8 cellular contexts compared by ENCODE assay signal in genomic region chr18:26383454-26384270, GRCh38.
DNase-seq lines count a peak whose midpoint lies in the region; ATAC-seq and TF ChIP-seq lines count a peak whose summit lies in the region.

No MANE protein-coding gene starts in this region.

- POLR2A ChIA-PET in BJ (lab: Charles Lee) = no interaction called here

- DNase-seq in BJ (ENCODE audit: low read depth) (no peak), NCI-H748 (lab: John Stamatoyannopoulos, UW; ENCODE audit: unreplicated experiment) (peak; percentile 67), cardiac fibroblast (ENCODE audit: low read depth in 2 of 2) (peak; percentile 80 to 82), left kidney (ENCODE audit: low read depth, low spot score) (peak; percentile 74), upper lobe of left lung (no peak)
- DNase-seq in effector CD4-positive, alpha-beta T cell = no peak

- no peaks in the 10 kb centered on the region for H3K9me3 ChIP-seq in upper lobe of left lung

- H3K27me3 ChIP-seq in BJ (ENCODE audit: control insufficient read depth, insufficient read depth, low read length) = no peaks in the 10 kb centered on the region
- H3K27me3 ChIP-seq in upper lobe of left lung = no peaks in the 10 kb centered on the region

- H3K36me3 ChIP-seq in BJ (ENCODE audit: control insufficient read depth, insufficient read depth, low read length) = no peaks in the 10 kb centered on the region
- H3K36me3 ChIP-seq in upper lobe of left lung = no peaks in the 10 kb centered on the region

- H3K4me3 ChIP-seq in BJ (ENCODE audit: low read depth, low read length) (no peak overlapping the region), cardiac fibroblast (replicated peaks in 1 of 2; ENCODE audit: low read depth in 2 of 2, low read length in 2 of 2) (no peak overlapping the region), upper lobe of left lung (no peak overlapping the region)

- ATAC-seq in GM18858 (IDR thresholded peaks at IDR 0.05; ENCODE audit: unreplicated experiment) (peak; percentile 84), HG03135 (IDR thresholded peaks at IDR 0.05; ENCODE audit: unreplicated experiment) (peak; percentile 84), upper lobe of left lung (ENCODE audit: low FRiP score in 2 of 2) (peak in 1 of 2 donors; percentile 60)

- TF ChIP-seq CTCF in BJ (IDR thresholded peaks at IDR 0.05; ENCODE audit: insufficient read depth, low read depth, low read length) = peak; percentile 73
- peak; percentile 69 for TF ChIP-seq CTCF in cardiac fibroblast (IDR thresholded peaks at IDR 0.05; ENCODE audit: low read depth, low read length)
- peak; percentile 47 to 65 (median 59) for TF ChIP-seq CTCF in upper lobe of left lung (IDR thresholded peaks at IDR 0.05)

- H3K4me1 ChIP-seq in upper lobe of left lung = peaks cover 0 to 4% (median 0%) of the 10 kb centered on the region in 4 donors

- CTCF ChIA-PET in BJ (lab: Yijun Ruan, JAX) = interaction anchor here (0.7 to 4.4 kb wide), 34 partner anchors 9 to 623 kb away, joined by 3 to 22 read pairs (median 4); partner anchors contain the start of gene KCTD1

- 35 to 38% methylated on average over 2 of the region's 2 CpGs for WGBS in upper lobe of left lung, 2 donors

- H3K27ac ChIP-seq in upper lobe of left lung = no peak overlapping the region

- TF ChIP-seq EP300 in upper lobe of left lung (IDR thresholded peaks at IDR 0.05) = no peak

- no peak for TF ChIP-seq POLR2A in upper lobe of left lung (IDR thresholded peaks at IDR 0.05)

Comparison
In these comparisons a context has a peak if more than half of its experiments do, and no peak if none do; other contexts are left out.
1. DNase-seq: peak in NCI-H748 (single experiment), cardiac fibroblast (2 of 2) and left kidney (single experiment); none in BJ (single experiment), upper lobe of left lung (0 of 2) and effector CD4-positive, alpha-beta T cell (single experiment).
2. Peak in every context shown above with its lines, with median percentiles within 50 percentile points of each other: CTCF ChIP-seq.